Comparison of ENCODE assay signal across 1 cellular context in the genomic region with DNA sequence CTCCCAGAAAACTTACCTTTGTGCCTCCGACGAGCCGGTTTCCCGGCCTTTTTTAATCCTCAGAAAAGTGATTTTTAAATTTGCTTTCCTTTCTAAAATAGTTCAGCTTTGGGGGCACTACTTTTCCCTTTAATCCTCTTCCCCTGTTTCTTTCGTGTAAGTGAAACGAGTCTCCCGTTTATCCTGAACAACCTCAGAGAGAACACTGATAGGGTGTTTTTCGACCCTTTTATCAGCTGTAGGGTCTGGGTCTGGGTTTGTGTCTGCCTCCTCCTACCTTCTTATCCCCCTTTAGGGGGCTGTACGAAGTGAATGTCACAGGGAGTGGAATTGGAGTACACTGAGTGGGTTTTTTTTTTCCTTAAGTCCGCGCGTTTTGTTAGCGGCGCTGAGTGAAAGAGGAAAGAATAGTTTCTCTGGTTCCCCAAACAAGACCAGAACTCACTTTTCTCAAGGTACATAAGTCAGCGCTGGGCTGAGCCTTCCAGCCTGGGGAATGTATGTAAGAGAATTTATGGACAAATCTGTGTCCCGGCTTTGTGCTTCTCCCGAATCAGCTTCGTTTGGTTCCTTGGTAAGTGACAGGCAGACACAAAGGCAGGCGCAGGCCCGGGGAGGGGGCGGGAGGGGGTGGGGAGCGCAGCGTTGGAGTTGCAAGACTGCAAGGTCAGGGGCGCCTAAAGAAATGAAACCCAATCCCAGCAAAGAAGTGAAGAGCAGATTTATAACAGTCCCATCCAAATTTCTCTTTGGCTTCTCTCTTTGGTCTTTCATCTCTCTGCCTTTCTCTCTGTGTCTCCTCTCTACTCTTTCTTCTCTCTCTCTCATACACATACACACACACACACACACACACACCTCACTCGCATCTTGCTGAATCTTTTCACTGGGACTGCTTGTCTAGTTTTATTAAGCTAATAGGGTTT.
TF ChIP-seq lines count a peak whose summit lies in the region.

No MANE protein-coding gene starts in this region.

TF ChIP-seq in liver, 16 proteins besides CTCF, POLR2A, EP300 and RAD21 (continued from another document):
- TF ChIP-seq, protein P1, sequence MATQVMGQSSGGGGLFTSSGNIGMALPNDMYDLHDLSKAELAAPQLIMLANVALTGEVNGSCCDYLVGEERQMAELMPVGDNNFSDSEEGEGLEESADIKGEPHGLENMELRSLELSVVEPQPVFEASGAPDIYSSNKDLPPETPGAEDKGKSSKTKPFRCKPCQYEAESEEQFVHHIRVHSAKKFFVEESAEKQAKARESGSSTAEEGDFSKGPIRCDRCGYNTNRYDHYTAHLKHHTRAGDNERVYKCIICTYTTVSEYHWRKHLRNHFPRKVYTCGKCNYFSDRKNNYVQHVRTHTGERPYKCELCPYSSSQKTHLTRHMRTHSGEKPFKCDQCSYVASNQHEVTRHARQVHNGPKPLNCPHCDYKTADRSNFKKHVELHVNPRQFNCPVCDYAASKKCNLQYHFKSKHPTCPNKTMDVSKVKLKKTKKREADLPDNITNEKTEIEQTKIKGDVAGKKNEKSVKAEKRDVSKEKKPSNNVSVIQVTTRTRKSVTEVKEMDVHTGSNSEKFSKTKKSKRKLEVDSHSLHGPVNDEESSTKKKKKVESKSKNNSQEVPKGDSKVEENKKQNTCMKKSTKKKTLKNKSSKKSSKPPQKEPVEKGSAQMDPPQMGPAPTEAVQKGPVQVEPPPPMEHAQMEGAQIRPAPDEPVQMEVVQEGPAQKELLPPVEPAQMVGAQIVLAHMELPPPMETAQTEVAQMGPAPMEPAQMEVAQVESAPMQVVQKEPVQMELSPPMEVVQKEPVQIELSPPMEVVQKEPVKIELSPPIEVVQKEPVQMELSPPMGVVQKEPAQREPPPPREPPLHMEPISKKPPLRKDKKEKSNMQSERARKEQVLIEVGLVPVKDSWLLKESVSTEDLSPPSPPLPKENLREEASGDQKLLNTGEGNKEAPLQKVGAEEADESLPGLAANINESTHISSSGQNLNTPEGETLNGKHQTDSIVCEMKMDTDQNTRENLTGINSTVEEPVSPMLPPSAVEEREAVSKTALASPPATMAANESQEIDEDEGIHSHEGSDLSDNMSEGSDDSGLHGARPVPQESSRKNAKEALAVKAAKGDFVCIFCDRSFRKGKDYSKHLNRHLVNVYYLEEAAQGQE (IDR thresholded peaks at IDR 0.05) = no peak
- no peak for TF ChIP-seq EGR1 (IDR thresholded peaks at IDR 0.05; ENCODE audit: low read depth in 2 of 2)
- TF ChIP-seq HNF4G (IDR thresholded peaks at IDR 0.05) = no peak
- TF ChIP-seq TAF1 (conservative IDR thresholded peaks at IDR 0.05) = no peak
- no peak for TF ChIP-seq GABPA (IDR thresholded peaks at IDR 0.05 in 1 of 2, conservative IDR thresholded peaks at IDR 0.05 in 1 of 2)
